7 cellular contexts compared by ENCODE assay signal in the genomic region with DNA sequence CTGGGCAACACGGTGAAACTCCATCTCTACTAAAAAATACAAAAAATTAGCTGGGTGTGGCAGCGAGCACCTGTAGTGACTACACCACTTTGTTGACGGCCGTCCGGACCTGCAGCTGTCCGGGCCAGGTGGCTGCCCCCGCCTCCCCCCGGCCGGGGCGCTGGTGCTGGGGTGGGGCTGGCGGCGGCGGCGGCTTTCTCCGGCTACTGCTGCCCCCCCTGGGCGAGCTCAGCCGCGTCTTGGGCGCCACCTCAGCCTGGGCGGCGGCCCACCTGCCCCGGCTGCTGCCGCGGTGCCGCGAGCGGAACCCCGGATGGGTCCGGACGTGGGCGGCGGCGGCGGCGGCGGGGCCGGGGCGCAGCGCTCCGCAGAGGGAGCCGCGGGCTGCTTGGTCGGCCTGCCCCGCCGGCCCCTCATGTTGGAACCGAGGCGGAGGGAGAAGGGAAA. TPM values are rescaled to one million over a fixed set of nuclear protein-coding genes. Genes with fewer than 3 reads are reported as not detected.
A peak's percentile ranks its signal among the peaks of the same experiment; 100 is the strongest.
DNase-seq lines count a peak whose midpoint lies in the region; ATAC-seq and TF ChIP-seq lines count a peak whose summit lies in the region.
"Not testable (repeated sequence)": the region's sequence is repeated elsewhere in the genome, so short reads cannot be mapped to it uniquely, and the experiment has no call there.

No MANE protein-coding gene starts in this region.

- H3K36me3 ChIP-seq in WERI-Rb-1 = not testable (repeated sequence)

- peak overlapping the region; percentile 64 for H3K4me3 ChIP-seq in WERI-Rb-1 (ENCODE audit: low read depth, low read length)

- not testable (repeated sequence) for H3K9me3 ChIP-seq in WERI-Rb-1 (ENCODE audit: severe bottlenecking)

- intact Hi-C loops in sciatic nerve (cut with DNase I) = not testable (repeated sequence)

- peak; percentile 87 for DNase-seq in NAMALWA (ENCODE audit: low spot score)
- peak; percentile 80 for DNase-seq in WERI-Rb-1
- peak; percentile 25 for DNase-seq in cerebellar cortex (ENCODE audit: low spot score)
- peak; percentile 81 for DNase-seq in islet precursor cell
- DNase-seq in sciatic nerve (ENCODE audit: low spot score) = peak; percentile 66

- H3K27me3 ChIP-seq in WERI-Rb-1 (ENCODE audit: insufficient read depth, low read depth, severe bottlenecking) = not testable (repeated sequence)

- peak overlapping the region; percentile 82 for H3K27ac ChIP-seq in WERI-Rb-1

- TF ChIP-seq CTCF in WERI-Rb-1 (IDR thresholded peaks at IDR 0.05; ENCODE audit: low read depth, low read length) = not testable (repeated sequence)

- ATAC-seq in GM18867 (IDR thresholded peaks at IDR 0.05; ENCODE audit: unreplicated experiment) (peak; percentile 63), HG02870 (IDR thresholded peaks at IDR 0.05; ENCODE audit: unreplicated experiment) (peak; percentile 36), sciatic nerve (peak; percentile 2)

RNA-seq across cellular contexts. Expression of a gene that starts 0.4 kb away (rescaled TPM):
- total RNA-seq in sciatic nerve = 25.7 TPM

Comparison
In these comparisons a context has a peak if more than half of its experiments do, and no peak if none do; other contexts are left out.
1. Peak in every context shown above with its lines: DNase-seq, ATAC-seq, H3K4me3 ChIP-seq and H3K27ac ChIP-seq.
2. ATAC-seq: peak in every context shown above with its lines; median percentile 63 in GM18867; 36 in HG02870; 2 in sciatic nerve.
3. DNase-seq: peak in every context shown above with its lines; median percentile 87 in NAMALWA; 81 in islet precursor cell; 80 in WERI-Rb-1; 66 in sciatic nerve; 25 in cerebellar cortex.